8 cellular contexts compared by ENCODE assay signal in genomic region chr6:36615018-36615761, GRCh38. TPM values are rescaled to one million over a fixed set of nuclear protein-coding genes. Genes with fewer than 3 reads are reported as not detected.
A peak's percentile ranks its signal among the peaks of the same experiment; 100 is the strongest.
DNase-seq lines count a peak whose midpoint lies in the region; ATAC-seq and TF ChIP-seq lines count a peak whose summit lies in the region.

No MANE protein-coding gene starts in this region.

- ATAC-seq in HG03280 (IDR thresholded peaks at IDR 0.05; ENCODE audit: unreplicated experiment) (no peak), GM18498 (IDR thresholded peaks at IDR 0.05; ENCODE audit: unreplicated experiment) (no peak)

- no peak overlapping the region for H2AFZ ChIP-seq in KMS-11 (ENCODE audit: low read depth)

- TF ChIP-seq CTCF in KMS-11 (conservative IDR thresholded peaks at IDR 0.05; ENCODE audit: low read depth, low read length) (peak; percentile 88), breast epithelium (IDR thresholded peaks at IDR 0.05) (peak; percentile 59 to 69 (median 67)), kidney epithelial cell (IDR thresholded peaks at IDR 0.05; ENCODE audit: insufficient read depth, low read length, poor library complexity, severe bottlenecking) (peak; percentile 79)

- intact Hi-C loops in breast epithelium (cut with DNase I; ENCODE audit: low total_unique reads), result no loop called here

- H3K4me1 ChIP-seq in KMS-11 (ENCODE audit: low read depth, poor library complexity, severe bottlenecking) (peaks cover 32% of the 10 kb centered on the region), breast epithelium (peaks cover 0 to 9% of the 10 kb centered on the region in 2 donors)

- no peak for TF ChIP-seq POLR2A in breast epithelium (IDR thresholded peaks at IDR 0.05)

- H3K79me2 ChIP-seq in KMS-11 (ENCODE audit: insufficient read depth, low read depth), result no peaks in the 10 kb centered on the region

- H3K9me3 ChIP-seq in breast epithelium, result peaks cover 0 to 5% of the 10 kb centered on the region in 2 donors

- no peak overlapping the region for H3K27ac ChIP-seq in KMS-11
- H3K27ac ChIP-seq in breast epithelium, result no peak overlapping the region

- no peak overlapping the region; the same call in 1 of the 2 replicates for H3K4me2 ChIP-seq in KMS-11

- H3K36me3 ChIP-seq in KMS-11 (ENCODE audit: insufficient read depth) (no peaks in the 10 kb centered on the region), breast epithelium (no peaks in the 10 kb centered on the region), kidney epithelial cell (ENCODE audit: control insufficient read depth, insufficient read depth, low read length) (peaks cover 2% of the 10 kb centered on the region)

- H3K27me3 ChIP-seq in KMS-11 (ENCODE audit: insufficient read depth, low read depth) (no peaks in the 10 kb centered on the region), breast epithelium (no peaks in the 10 kb centered on the region), kidney epithelial cell (ENCODE audit: control insufficient read depth, insufficient read depth, low read length) (no peaks in the 10 kb centered on the region)

- H4K20me1 ChIP-seq in KMS-11 (ENCODE audit: insufficient read depth), result no peaks in the 10 kb centered on the region

- H3K4me3 ChIP-seq in KMS-11 (IDR thresholded peaks at IDR 0.05; ENCODE audit: insufficient read depth, low read depth, low read length), result no peak overlapping the region
- no peak overlapping the region for H3K4me3 ChIP-seq in breast epithelium
- no peak overlapping the region for H3K4me3 ChIP-seq in kidney epithelial cell (ENCODE audit: low read depth, low read length)

- H3K9ac ChIP-seq in KMS-11, result no peak overlapping the region

- DNase-seq in Daoy (ENCODE audit: low read depth) (peak; percentile 65), T-helper 1 cell (peak in 4 of 5 donors; percentile 30 to 62 (median 34)), breast epithelium (ENCODE audit: low spot score in 2 of 2) (peak in 1 of 2 donors; percentile 52), kidney epithelial cell (ENCODE audit: low read depth) (no peak)
- DNase-seq in stimulated activated CD4-positive, alpha-beta T cell treated with anti-CD3 and anti-CD28 coated beads, Interleukin-4, amount 100 ng/mL, for 48 hours (ENCODE audit: low read depth in 2 of 2), result peak; percentile 20 to 28

RNA-seq across cellular contexts. Expression of gene SRSF3, which starts 21.0 kb away (rescaled TPM):
- total RNA-seq in Daoy (2014; rRNA removed; shearing (Covaris generic)), result 259 and 472 TPM in 2 replicates
- total RNA-seq in breast epithelium (100 to 1,000 TPM; 163 to 425 (median 276) TPM), kidney epithelial cell (177 and 317 TPM in 2 replicates)
